In the genomic region with DNA sequence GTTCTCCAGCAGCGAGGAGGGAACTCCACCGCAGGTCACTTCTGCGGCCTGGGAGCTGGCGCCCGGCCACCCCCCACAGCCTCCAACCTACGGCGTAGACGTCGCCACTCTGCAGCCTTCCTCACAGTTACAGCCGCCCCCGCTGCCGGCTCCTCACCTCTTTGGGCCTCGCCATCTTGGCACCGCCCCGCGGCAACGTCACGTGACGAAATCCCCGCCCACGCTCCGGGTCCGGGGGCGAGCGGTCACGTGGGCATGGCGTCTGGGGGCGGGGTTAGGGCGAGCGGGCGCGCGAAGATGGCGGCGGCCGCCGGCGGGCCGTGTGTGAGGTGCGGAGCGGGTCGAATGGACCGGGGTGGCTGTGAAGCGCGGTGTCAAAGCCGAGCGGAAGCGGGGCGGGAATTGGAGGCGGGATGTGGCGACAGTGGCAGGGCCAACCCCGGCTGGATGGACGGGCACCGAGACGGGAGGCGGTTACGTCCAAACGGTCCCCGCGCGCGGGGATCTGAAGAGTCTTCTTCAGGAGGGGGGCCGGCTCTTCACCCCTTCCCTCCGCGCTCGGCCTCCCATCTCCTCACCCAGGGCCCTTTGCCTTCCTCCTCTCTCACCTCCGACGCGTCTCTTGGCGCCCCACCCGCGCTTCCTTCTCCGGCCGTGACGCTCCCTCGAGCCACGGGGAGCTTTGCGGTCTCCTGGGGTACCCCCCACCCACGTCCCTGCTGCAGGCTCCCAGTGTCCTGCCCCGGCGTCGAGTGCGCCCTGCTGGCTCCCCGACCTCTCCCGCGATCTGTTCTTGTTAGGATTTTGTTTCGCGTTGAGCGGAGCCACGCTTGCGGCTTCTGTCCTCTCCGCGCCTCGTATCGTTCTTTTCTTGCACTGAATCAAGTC, we compare ENCODE assay signal across 8 cellular contexts. TPM values are rescaled to one million over a fixed set of nuclear protein-coding genes. Genes with fewer than 3 reads are reported as not detected.
DNase-seq lines count a peak whose midpoint lies in the region; ATAC-seq, FAIRE-seq and TF ChIP-seq lines count a peak whose summit lies in the region.

A gene (minus strand): TSS at position 181 of the 888 bp plus-strand sequence. CDS start 300 bp downstream, outside the sequence.
A gene with protein sequence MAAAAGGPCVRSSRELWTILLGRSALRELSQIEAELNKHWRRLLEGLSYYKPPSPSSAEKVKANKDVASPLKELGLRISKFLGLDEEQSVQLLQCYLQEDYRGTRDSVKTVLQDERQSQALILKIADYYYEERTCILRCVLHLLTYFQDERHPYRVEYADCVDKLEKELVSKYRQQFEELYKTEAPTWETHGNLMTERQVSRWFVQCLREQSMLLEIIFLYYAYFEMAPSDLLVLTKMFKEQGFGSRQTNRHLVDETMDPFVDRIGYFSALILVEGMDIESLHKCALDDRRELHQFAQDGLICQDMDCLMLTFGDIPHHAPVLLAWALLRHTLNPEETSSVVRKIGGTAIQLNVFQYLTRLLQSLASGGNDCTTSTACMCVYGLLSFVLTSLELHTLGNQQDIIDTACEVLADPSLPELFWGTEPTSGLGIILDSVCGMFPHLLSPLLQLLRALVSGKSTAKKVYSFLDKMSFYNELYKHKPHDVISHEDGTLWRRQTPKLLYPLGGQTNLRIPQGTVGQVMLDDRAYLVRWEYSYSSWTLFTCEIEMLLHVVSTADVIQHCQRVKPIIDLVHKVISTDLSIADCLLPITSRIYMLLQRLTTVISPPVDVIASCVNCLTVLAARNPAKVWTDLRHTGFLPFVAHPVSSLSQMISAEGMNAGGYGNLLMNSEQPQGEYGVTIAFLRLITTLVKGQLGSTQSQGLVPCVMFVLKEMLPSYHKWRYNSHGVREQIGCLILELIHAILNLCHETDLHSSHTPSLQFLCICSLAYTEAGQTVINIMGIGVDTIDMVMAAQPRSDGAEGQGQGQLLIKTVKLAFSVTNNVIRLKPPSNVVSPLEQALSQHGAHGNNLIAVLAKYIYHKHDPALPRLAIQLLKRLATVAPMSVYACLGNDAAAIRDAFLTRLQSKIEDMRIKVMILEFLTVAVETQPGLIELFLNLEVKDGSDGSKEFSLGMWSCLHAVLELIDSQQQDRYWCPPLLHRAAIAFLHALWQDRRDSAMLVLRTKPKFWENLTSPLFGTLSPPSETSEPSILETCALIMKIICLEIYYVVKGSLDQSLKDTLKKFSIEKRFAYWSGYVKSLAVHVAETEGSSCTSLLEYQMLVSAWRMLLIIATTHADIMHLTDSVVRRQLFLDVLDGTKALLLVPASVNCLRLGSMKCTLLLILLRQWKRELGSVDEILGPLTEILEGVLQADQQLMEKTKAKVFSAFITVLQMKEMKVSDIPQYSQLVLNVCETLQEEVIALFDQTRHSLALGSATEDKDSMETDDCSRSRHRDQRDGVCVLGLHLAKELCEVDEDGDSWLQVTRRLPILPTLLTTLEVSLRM (N-terminal part only) (plus strand): TSS at position 277 of the 888 bp plus-strand sequence. CDS start 21 bp downstream, at position 298.

- ATAC-seq in GM18498 (IDR thresholded peaks at IDR 0.05; ENCODE audit: unreplicated experiment), result peak; percentile 82
- peak; percentile 67 for ATAC-seq in HG02884 (IDR thresholded peaks at IDR 0.05; ENCODE audit: unreplicated experiment)

- no peaks in the 10 kb centered on the region for H3K27me3 ChIP-seq in right atrium auricular region

- peaks cover 8% of the 10 kb centered on the region for H3K36me3 ChIP-seq in right atrium auricular region

- no peaks in the 10 kb centered on the region for H3K9me3 ChIP-seq in right atrium auricular region

- peak; percentile 89 for FAIRE-seq in urothelium cell line (lab: Jason Lieb, UNC)

- peaks cover 0 to 35% of the 10 kb centered on the region in 2 donors for H3K4me1 ChIP-seq in right atrium auricular region

- DNase-seq in NCI-H1694 (lab: John Stamatoyannopoulos, UW), result peak; percentile 54
- DNase-seq in T-helper 2 cell, result peak; percentile 93 to 99 (median 98)
- DNase-seq in right atrium auricular region (ENCODE audit: low spot score), result peak; percentile 95
- DNase-seq in pulmonary artery endothelial cell (ENCODE audit: low read depth, low spot score), result peak; percentile 51
- peak; percentile 98 for DNase-seq in urothelium cell line (ENCODE audit: low spot score)

- H3K27ac ChIP-seq in angular gyrus (ENCODE audit: low read depth, low read length) (peak within 1 kb of the TSS; percentile 90), right atrium auricular region (peak within 1 kb of the TSS; percentile 94 to 96)

- no peak for TF ChIP-seq CTCF in right atrium auricular region (IDR thresholded peaks at IDR 0.05)

- H3K4me3 ChIP-seq in right atrium auricular region, result peak within 1 kb of the TSS; percentile 74 to 95

RNA-seq across cellular contexts. Expression of the first gene that starts in this region (rescaled TPM):
- total RNA-seq in right atrium auricular region (10 to 100 TPM; 13.9 to 14.4 TPM), pulmonary artery endothelial cell (27.8 and 30.6 TPM in 2 replicates)

RNA-seq across cellular contexts. Expression of the second gene that starts in this region (rescaled TPM):
- total RNA-seq in right atrium auricular region (10 to 100 TPM; 23.5 to 26.8 TPM), pulmonary artery endothelial cell (54.3 and 79.3 TPM in 2 replicates)

Comparison
In these comparisons a context has a peak if more than half of its experiments do, and no peak if none do; other contexts are left out.
1. Peak in every context shown above with its lines: DNase-seq, ATAC-seq, H3K4me3 ChIP-seq and H3K27ac ChIP-seq.